ENCODE assay signal across 9 cellular contexts in the genomic region with DNA sequence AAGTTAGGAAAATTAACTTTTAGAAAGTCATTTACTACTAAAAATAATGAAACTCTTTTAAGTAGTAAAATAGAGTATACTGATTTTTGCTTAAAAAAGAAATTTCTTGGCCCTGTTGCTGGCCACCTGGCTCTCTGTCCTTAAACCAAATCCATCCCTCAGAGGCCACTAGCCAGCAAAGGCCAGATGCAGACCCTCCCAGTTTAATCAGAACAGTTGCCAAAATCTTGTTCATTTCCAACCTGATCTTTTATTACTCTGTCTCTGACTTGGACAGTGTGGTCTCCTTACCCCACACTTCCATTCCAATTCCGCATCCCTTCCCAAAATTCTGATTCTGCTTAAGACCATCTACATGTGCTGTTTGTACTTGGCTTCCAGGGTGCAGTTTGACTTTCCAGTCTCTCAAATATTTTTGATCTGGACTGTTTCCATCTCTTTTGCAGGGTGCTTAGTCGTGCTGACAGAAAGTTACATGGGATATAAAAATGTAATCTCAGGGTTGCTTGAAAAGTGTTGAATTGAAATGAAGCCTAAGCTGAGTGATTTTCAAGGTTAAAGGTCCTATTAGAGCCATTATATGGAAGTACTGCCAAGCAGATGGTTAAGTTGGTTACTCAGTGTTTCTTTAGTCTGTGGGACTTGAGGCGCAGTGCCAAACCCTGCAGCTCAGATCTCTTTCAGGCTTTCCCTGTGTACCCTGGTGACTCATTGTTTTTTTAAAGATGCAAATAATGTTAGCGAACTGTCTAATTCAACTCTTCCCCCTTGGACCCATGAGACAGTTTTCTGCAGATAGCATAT. TPM values are rescaled to one million over a fixed set of nuclear protein-coding genes. Genes with fewer than 3 reads are reported as not detected.
A peak's percentile ranks its signal among the peaks of the same experiment; 100 is the strongest.
DNase-seq lines count a peak whose midpoint lies in the region; ATAC-seq and TF ChIP-seq lines count a peak whose summit lies in the region.
"Had no signal": no experiment of that assay in that cellular context is flagged by ENCODE, and none has a peak within 500 bp of the region (broad histone marks: within the 10 kb centered on the region; RNA-seq: fewer than 3 reads in every experiment).

No MANE protein-coding gene starts in this region.

- DNase-seq in stimulated activated CD4-positive, alpha-beta T cell treated with anti-CD3 and anti-CD28 coated beads, Interleukin-15, amount 100 ng/mL, for 24 hours = peak; percentile 35
- no peak for DNase-seq in stimulated activated CD4-positive, alpha-beta T cell treated with anti-CD3 and anti-CD28 coated beads, Interleukin-4, amount 100 ng/mL, for 24 hours
- DNase-seq in NCI-H2171 (lab: John Stamatoyannopoulos, UW) (peak; percentile 35), MCF 10A (ENCODE audit: unreplicated experiment) (peak; percentile 98), mesenchymal stem cell (peak; percentile 89), NCI-H2227 treated with DMSO at 0.1 percent for 48 hours (lab: John Stamatoyannopoulos, UW) (no peak), iPS-NIHi7 (ENCODE audit: extremely low spot score) (no peak)

- H3K4me1 ChIP-seq in mesenchymal stem cell (ENCODE audit: control insufficient read depth, insufficient read depth, low read depth, low read length) = peaks cover 5% of the 10 kb centered on the region

- POLR2A ChIA-PET in MCF 10A (lab: Yijun Ruan, JAX) = interaction anchor here (0.6 to 1.9 kb wide), 13 partner anchors 12 to 555 kb away, joined by 3 to 11 read pairs (median 3); a partner anchor contains a TSS

- peaks cover 34% of the 10 kb centered on the region for H3K4me1 Mint-ChIP-seq in MCF 10A (ENCODE audit: insufficient read depth, unreplicated experiment)

- no peak overlapping the region for H2BK120ac ChIP-seq in mesenchymal stem cell (ENCODE audit: low read depth, low read length)

- no peak overlapping the region for H2AK5ac ChIP-seq in mesenchymal stem cell (ENCODE audit: low read length, severe bottlenecking)

- H2BK12ac ChIP-seq in mesenchymal stem cell (ENCODE audit: low read length in 2 of 2) = no peak overlapping the region

- intact Hi-C loops in MCF 10A (cut with micrococcal nuclease) = no loop called here

- H2AFZ ChIP-seq in mesenchymal stem cell (ENCODE audit: low read depth, low read length) = no peak overlapping the region

- no peaks in the 10 kb centered on the region for H3K9me3 ChIP-seq in mesenchymal stem cell (ENCODE audit: control insufficient read depth, low read length)

- no peaks in the 10 kb centered on the region for H3K27me3 Mint-ChIP-seq in MCF 10A (ENCODE audit: insufficient read depth, unreplicated experiment)
- H3K27me3 Mint-ChIP-seq: central memory CD8-positive, alpha-beta T cell had no signal

- H3K9me3 Mint-ChIP-seq in MCF 10A (ENCODE audit: unreplicated experiment) = no peaks in the 10 kb centered on the region
- H3K9me3 Mint-ChIP-seq: central memory CD8-positive, alpha-beta T cell had no signal

- H2BK15ac ChIP-seq in mesenchymal stem cell (ENCODE audit: low read depth, poor library complexity, severe bottlenecking) = no peak overlapping the region

- H3K4ac ChIP-seq in mesenchymal stem cell (ENCODE audit: low read depth in 1 of 2, low read length in 2 of 2) = no peak overlapping the region

- H3K4me2 ChIP-seq in mesenchymal stem cell (ENCODE audit: low read length, poor library complexity, severe bottlenecking) = no peak overlapping the region

- peak overlapping the region; percentile 37 for H3K9ac ChIP-seq in mesenchymal stem cell (ENCODE audit: low read length)

- no peaks in the 10 kb centered on the region for H3K79me1 ChIP-seq in mesenchymal stem cell (replicated peaks; ENCODE audit: low read length, poor library complexity, severe bottlenecking)

- TF ChIP-seq CTCF in MCF 10A (IDR thresholded peaks at IDR 0.05; ENCODE audit: unreplicated experiment) = no peak

- no peak overlapping the region for H3K23ac ChIP-seq in mesenchymal stem cell (ENCODE audit: low read length in 2 of 2)

- peak overlapping the region; percentile 38 for H3K27ac ChIP-seq in mesenchymal stem cell (ENCODE audit: low read length, poor library complexity, severe bottlenecking)

- 38% methylated on average over 3 of the region's 4 CpGs for WGBS in mesenchymal stem cell

- H3K4me3 ChIP-seq in mesenchymal stem cell (ENCODE audit: insufficient read depth in 1 of 2, low read depth in 1 of 2, low read length in 2 of 2) = peak overlapping the region in 1 of 2 experiments; percentile 58

- peak; percentile 94 for ATAC-seq in HG02610 (IDR thresholded peaks at IDR 0.05; ENCODE audit: unreplicated experiment)

- no peak overlapping the region for H2BK5ac ChIP-seq in mesenchymal stem cell (ENCODE audit: low read depth, low read length, poor library complexity, severe bottlenecking)

- no peak overlapping the region for H3K4me3 Mint-ChIP-seq in MCF 10A (ENCODE audit: unreplicated experiment)
- H3K4me3 Mint-ChIP-seq: central memory CD8-positive, alpha-beta T cell had no signal

- H3K27ac Mint-ChIP-seq in MCF 10A (ENCODE audit: low read depth, unreplicated experiment) = no peak overlapping the region

- no peaks in the 10 kb centered on the region for H3K36me3 ChIP-seq in mesenchymal stem cell (ENCODE audit: control insufficient read depth in 1 of 2, insufficient read depth in 2 of 2, low read depth in 1 of 2, low read length in 2 of 2)

- H3K36me3 Mint-ChIP-seq in MCF 10A (ENCODE audit: insufficient read depth, unreplicated experiment) = no peaks in the 10 kb centered on the region

- no peak overlapping the region for H3K18ac ChIP-seq in mesenchymal stem cell (ENCODE audit: low read depth in 1 of 2, low read length in 2 of 2)

- H4K91ac ChIP-seq in mesenchymal stem cell (ENCODE audit: low read length) = no peak overlapping the region

- H3K27me3 ChIP-seq in mesenchymal stem cell (ENCODE audit: control insufficient read depth in 1 of 2, insufficient read depth in 1 of 2, low read length in 2 of 2) = no peaks in the 10 kb centered on the region

- H3K14ac ChIP-seq in mesenchymal stem cell (ENCODE audit: low read length in 2 of 2) = no peak overlapping the region

- CTCF ChIA-PET in MCF 10A (lab: Yijun Ruan, JAX) = interaction anchor here (1.2 kb wide), 1 partner anchor 44 kb away, joined by 5 read pairs; no protein-coding TSS in a partner anchor

- BruUV-seq in MCF 10A (replicated peaks; lab: Mats Ljungman, UMichigan) = no TSS peak

- no peak overlapping the region for H4K8ac ChIP-seq in mesenchymal stem cell (ENCODE audit: low read length)

RNA-seq across cellular contexts. Expression of a gene that starts 18.4 kb away (rescaled TPM):
- total RNA-seq in MCF 10A (2022) = 32.7 and 34.1 TPM in 2 replicates
- 10.1 TPM for polyA plus RNA-seq in mesenchymal stem cell (2013, experiment 1 of 2)
- polyA plus RNA-seq in mesenchymal stem cell (2013, experiment 2 of 2) = 11.1 TPM

RNA-seq across cellular contexts. Expression of a gene that starts 36.1 kb away (rescaled TPM):
- total RNA-seq in MCF 10A (2022) = 64.8 and 65.2 TPM in 2 replicates
- 80.8 TPM for polyA plus RNA-seq in mesenchymal stem cell (2013, experiment 1 of 2)
- 89.2 TPM for polyA plus RNA-seq in mesenchymal stem cell (2013, experiment 2 of 2)

Comparison
In these comparisons a context has a peak if more than half of its experiments do, and no peak if none do; other contexts are left out.
1. DNase-seq: peak in stimulated activated CD4-positive, alpha-beta T cell treated with anti-CD3 and anti-CD28 coated beads, Interleukin-15, amount 100 ng/mL, for 24 hours (single experiment), NCI-H2171 (single experiment), MCF 10A (single experiment) and mesenchymal stem cell (single experiment); none in stimulated activated CD4-positive, alpha-beta T cell treated with anti-CD3 and anti-CD28 coated beads, Interleukin-4, amount 100 ng/mL, for 24 hours (single experiment), NCI-H2227 treated with DMSO at 0.1 percent for 48 hours (single experiment) and iPS-NIHi7 (single experiment).